ENCODE assay signal across 1 cellular context in genomic region chr12:31947971-31948370, GRCh38.
TF ChIP-seq lines count a peak whose summit lies in the region.

No MANE protein-coding gene starts in this region.

TF ChIP-seq in HepG2, 621 proteins besides CTCF, POLR2A, EP300 and RAD21:
- TF ChIP-seq KLF13 (CRISPR knock-in tag; IDR thresholded peaks at IDR 0.05) (no peak), SCMH1 (CRISPR knock-in tag; IDR thresholded peaks at IDR 0.05; ENCODE audit: borderline replicate concordance) (no peak), ZNF547 (CRISPR knock-in tag; IDR thresholded peaks at IDR 0.05) (no peak), BHLHE40 (IDR thresholded peaks at IDR 0.05; ENCODE audit: low read length) (no peak), ZNF496 (CRISPR knock-in tag; IDR thresholded peaks at IDR 0.05; ENCODE audit: insufficient replicate concordance) (no peak), PLRG1 (conservative IDR thresholded peaks at IDR 0.05) (no peak), FOXM1 (CRISPR knock-in tag; IDR thresholded peaks at IDR 0.05) (no peak), PBX2 (CRISPR knock-in tag; IDR thresholded peaks at IDR 0.05) (no peak), CEBPZ (IDR thresholded peaks at IDR 0.05; ENCODE audit: low read length) (no peak), ZNF44 (CRISPR knock-in tag; IDR thresholded peaks at IDR 0.05) (no peak), GRHL1 (CRISPR knock-in tag; conservative IDR thresholded peaks at IDR 0.05) (no peak), PRDM15 (CRISPR knock-in tag; IDR thresholded peaks at IDR 0.05) (no peak), ZFP36L1 (CRISPR knock-in tag; IDR thresholded peaks at IDR 0.05) (no peak)
